Comparison of ENCODE assay signal across 8 cellular contexts in genomic region chr20:31547017-31547675, GRCh38. TPM values are rescaled to one million over a fixed set of nuclear protein-coding genes. Genes with fewer than 3 reads are reported as not detected.
DNase-seq lines count a peak whose midpoint lies in the region; ATAC-seq and TF ChIP-seq lines count a peak whose summit lies in the region.

No MANE protein-coding gene starts in this region.

- no peaks in the 10 kb centered on the region for H3K9me3 Mint-ChIP-seq in CD14-positive monocyte

- no peaks in the 10 kb centered on the region for H4K20me1 ChIP-seq in OCI-LY7 (ENCODE audit: insufficient read depth, low read length)

- H2AFZ ChIP-seq in OCI-LY7 (ENCODE audit: low read length), result peak overlapping the region; percentile 37; the same call in 1 of the 2 replicates

- no TSS peak for BruUV-seq in OCI-LY7 (replicated peaks; lab: Mats Ljungman, UMichigan)

- DNase-seq in CD14-positive monocyte (ENCODE audit: low spot score) (peak; percentile 81), OCI-LY7 (ENCODE audit: low spot score) (peak; percentile 87), activated T-cell treated with anti-CD3 and anti-CD28 coated beads for 48 hours (ENCODE audit: low read depth) (peak; percentile 75)
- DNase-seq in stimulated activated CD8-positive, alpha-beta memory T cell treated with anti-CD3 and anti-CD28 coated beads, Interleukin-4, amount 100 ng/mL, for 48 hours, result peak; percentile 84

- H3K79me2 ChIP-seq in OCI-LY7 (ENCODE audit: insufficient read depth, low read depth, low read length), result peaks cover 26% of the 10 kb centered on the region

- H3K9ac ChIP-seq in mucosa of stomach (ENCODE audit: low read length), result peak overlapping the region; percentile 71

- no peaks in the 10 kb centered on the region for H3K9me3 ChIP-seq in OCI-LY7 (ENCODE audit: low read length)
- no peaks in the 10 kb centered on the region for H3K9me3 ChIP-seq in mucosa of stomach (ENCODE audit: control insufficient read depth, low read length)

- peaks cover 10% of the 10 kb centered on the region for H3K4me1 ChIP-seq in OCI-LY7 (ENCODE audit: insufficient read depth, low read length, poor library complexity, severe bottlenecking)
- H3K4me1 ChIP-seq in mucosa of stomach (ENCODE audit: control insufficient read depth, insufficient read depth, low read length), result peaks cover 13% of the 10 kb centered on the region

- H3K27ac Mint-ChIP-seq in CD14-positive monocyte, result peak overlapping the region; percentile 97 to 100 (median 99)

- CTCF ChIA-PET in OCI-LY7 (lab: Charles Lee; ENCODE audit: unreplicated experiment), result interaction anchor here (0.6 kb wide), 1 partner anchor 17 kb away, joined by 6 read pairs; no protein-coding TSS in a partner anchor

- H3K27ac ChIP-seq in OCI-LY7 (ENCODE audit: low read depth, low read length, poor library complexity, severe bottlenecking), result peak overlapping the region; percentile 53

- H3K4me1 Mint-ChIP-seq in CD14-positive monocyte, result peaks cover 26% of the 10 kb centered on the region

- TF ChIP-seq CTCF in CD14-positive monocyte (IDR thresholded peaks at IDR 0.05) (no peak), OCI-LY7 (conservative IDR thresholded peaks at IDR 0.05; ENCODE audit: low read length) (no peak)

- ATAC-seq in GM19328 (IDR thresholded peaks at IDR 0.05; ENCODE audit: unreplicated experiment) (peak; percentile 60), HG03565 (IDR thresholded peaks at IDR 0.05; ENCODE audit: unreplicated experiment) (peak; percentile 69), esophagus mucosa (peak; percentile 70)

- intact Hi-C loops in CD14-positive monocyte (cut with micrococcal nuclease) (no loop called here), OCI-LY7 (cut with micrococcal nuclease; ENCODE audit: unreplicated experiment) (no loop called here)

- POLR2A ChIA-PET in OCI-LY7 (lab: Charles Lee), result interaction anchor here (0.7 to 2.7 kb wide), 3 partner anchors 10 to 26 kb away, joined by 3 to 10 read pairs (median 4); no protein-coding TSS in a partner anchor

- H3K27me3 Mint-ChIP-seq in CD14-positive monocyte (ENCODE audit: low read depth in 3 of 3), result no peaks in the 10 kb centered on the region

- peaks cover 80 to 97% of the 10 kb centered on the region in 2 donors for H3K36me3 Mint-ChIP-seq in CD14-positive monocyte

- H3K4me2 ChIP-seq in OCI-LY7 (ENCODE audit: low read length), result peak overlapping the region; percentile 82

- H3K4me3 ChIP-seq in OCI-LY7 (ENCODE audit: low read depth, low read length, poor library complexity, severe bottlenecking), result peak overlapping the region; percentile 74
- peak overlapping the region; percentile 38 for H3K4me3 ChIP-seq in mucosa of stomach (ENCODE audit: low read length)

- peak overlapping the region; percentile 77 to 88 for H3K4me3 Mint-ChIP-seq in CD14-positive monocyte

- no peaks in the 10 kb centered on the region for H3K27me3 ChIP-seq in mucosa of stomach (ENCODE audit: control insufficient read depth, insufficient read depth, low read length)

- H3K9me2 ChIP-seq in OCI-LY7 (ENCODE audit: insufficient read depth, low read length), result no peaks in the 10 kb centered on the region

- H3K36me3 ChIP-seq in OCI-LY7 (ENCODE audit: insufficient read depth, low read length), result peaks cover 72% of the 10 kb centered on the region
- H3K36me3 ChIP-seq in mucosa of stomach (ENCODE audit: control insufficient read depth, insufficient read depth, low read length), result peaks cover 7% of the 10 kb centered on the region

RNA-seq across cellular contexts. Expression of gene HM13, which starts 32.9 kb away (rescaled TPM):
- polyA plus RNA-seq in CD14-positive monocyte, result 100 to 1,000 TPM; 320 to 329 TPM
- total RNA-seq in OCI-LY7 (2014; rRNA removed; shearing (Covaris generic)), result 43.6 and 51.3 TPM in 2 replicates
- total RNA-seq in OCI-LY7 (2022) (142 and 148 TPM in 2 replicates), esophagus mucosa (232 TPM)

RNA-seq across cellular contexts. Expression of gene ID1, which starts 57.9 kb away (rescaled TPM):
- polyA plus RNA-seq in CD14-positive monocyte, result 10 to 100 TPM in 1 of 2 donors, 1 to 10 TPM in 1; 3.9 to 12.5 TPM
- total RNA-seq in OCI-LY7 (2014; rRNA removed; shearing (Covaris generic)), result 3.3 and 4.7 TPM in 2 replicates
- 2.0 and 3.6 TPM in 2 replicates for total RNA-seq in OCI-LY7 (2022)
- 299 TPM for total RNA-seq in esophagus mucosa

Comparison
In these comparisons a context has a peak if more than half of its experiments do, and no peak if none do; other contexts are left out.
1. Peak in every context shown above with its lines: DNase-seq, ATAC-seq, H3K4me3 ChIP-seq and H3K27ac ChIP-seq.
2. RNA of gene ID1, which starts 57.9 kb away (total RNA-seq): 299 TPM in esophagus mucosa (single experiment); 2.0 to 4.7 TPM in OCI-LY7; every median in the first group is over 10 times any median in the second.